Comparison of ENCODE assay signal across 8 cellular contexts in the genomic region with DNA sequence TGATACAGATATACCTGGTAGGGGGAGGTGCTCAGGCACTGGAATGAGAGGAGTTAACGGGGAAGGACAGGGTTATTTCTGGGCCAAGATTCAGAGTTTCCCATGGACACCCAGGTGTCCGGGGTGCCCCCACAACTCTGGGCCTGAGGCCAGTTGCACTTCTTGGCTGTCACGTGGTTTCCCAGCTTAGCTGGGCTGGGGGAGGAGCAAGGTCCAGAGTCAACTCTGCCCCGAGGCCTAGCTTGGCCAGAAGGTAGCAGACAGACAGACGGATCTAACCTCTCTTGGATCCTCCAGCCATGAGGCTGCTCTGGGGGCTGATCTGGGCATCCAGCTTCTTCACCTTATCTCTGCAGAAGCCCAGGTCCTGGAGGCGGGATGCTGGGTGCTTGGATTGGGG. TPM values are rescaled to one million over a fixed set of nuclear protein-coding genes. Genes with fewer than 3 reads are reported as not detected.
DNase-seq lines count a peak whose midpoint lies in the region; ATAC-seq and TF ChIP-seq lines count a peak whose summit lies in the region.
"Not testable (repeated sequence)": the region's sequence is repeated elsewhere in the genome, so short reads cannot be mapped to it uniquely, and the experiment has no call there.

A gene (plus strand): TSS at position 249 of the 400 bp plus-strand sequence. CDS start 51 bp downstream, at position 300.

- H3K4me1 ChIP-seq in SK-N-SH (ENCODE audit: control insufficient read depth in 1 of 2, insufficient read depth in 2 of 2, low read depth in 1 of 2, low read length in 1 of 2); colonic mucosa; heart right ventricle; left lung; mucosa of descending colon (ENCODE audit: low read depth); thoracic aorta (ENCODE audit: control insufficient read depth in 1 of 2, low read depth in 2 of 2); vagina: not testable (repeated sequence)

- CTCF ChIA-PET in SK-N-SH (lab: Yijun Ruan, JAX), result not testable (repeated sequence)

- not testable (repeated sequence) for H3K36me3 ChIP-seq in SK-N-SH (replicated peaks in 1 of 2; ENCODE audit: control insufficient read depth in 1 of 2, insufficient read depth in 2 of 2, low read length in 1 of 2); colonic mucosa; heart right ventricle; left lung; mucosa of descending colon (ENCODE audit: low read depth); thoracic aorta; vagina

- not testable (repeated sequence) for H3K9me2 ChIP-seq in SK-N-SH

- not testable (repeated sequence) for H3K4me3 ChIP-seq in SK-N-SH (ENCODE audit: low read depth in 2 of 2, low read length in 1 of 2); colonic mucosa; heart right ventricle; left lung; mucosa of descending colon; thoracic aorta; vagina

- H4K20me1 ChIP-seq in SK-N-SH (ENCODE audit: insufficient read depth), result not testable (repeated sequence)

- POLR2A ChIA-PET in SK-N-SH (lab: Yijun Ruan, JAX), result not testable (repeated sequence)

- intact Hi-C loops in colonic mucosa (cut with DNase I); heart right ventricle (cut with DNase I); left lung (cut with DNase I); mucosa of descending colon (cut with DNase I, micrococcal nuclease); vagina (cut with DNase I): not testable (repeated sequence)

- no CpG with 5 or more reads among the region's 6 CpGs for WGBS in SK-N-SH (ENCODE audit: low lambda C conversion rate)
- WGBS in heart right ventricle, 2 donors, result no CpG with 5 or more reads among the region's 6 CpGs

- H3K9me3 ChIP-seq in SK-N-SH, colonic mucosa, heart right ventricle, left lung, mucosa of descending colon, thoracic aorta, vagina: not testable (repeated sequence)

- ATAC-seq in heart right ventricle (peak in 7 of 8 donors; percentile 36 to 87 (median 82)), left lung (peak; percentile 83), mucosa of descending colon (peak; percentile 40), thoracic aorta (ENCODE audit: insufficient number of reproducible peaks, low FRiP score, low read depth) (peak; percentile 16)

- not testable (repeated sequence) for H3K27ac ChIP-seq in SK-N-SH (ENCODE audit: low read depth in 2 of 2, low read length in 1 of 2); colonic mucosa; heart right ventricle; left lung; thoracic aorta; vagina

- not testable (repeated sequence) for H2AFZ ChIP-seq in SK-N-SH (ENCODE audit: low read depth)

- TF ChIP-seq EP300 in SK-N-SH (IDR thresholded peaks at IDR 0.05; ENCODE audit: borderline replicate concordance in 1 of 2, low read depth in 1 of 2, low read length in 1 of 2), result not testable (repeated sequence)

- not testable (repeated sequence) for H3K4me2 ChIP-seq in SK-N-SH

- not testable (repeated sequence) for TF ChIP-seq RAD21 in SK-N-SH (IDR thresholded peaks at IDR 0.05; ENCODE audit: low read length)

- not testable (repeated sequence) for H3F3A ChIP-seq in SK-N-SH (replicated peaks; ENCODE audit: insufficient read depth)

- TF ChIP-seq POLR2A in vagina (IDR thresholded peaks at IDR 0.05), result not testable (repeated sequence)

- H3K27me3 ChIP-seq in SK-N-SH (ENCODE audit: insufficient read depth); colonic mucosa; heart right ventricle; left lung; thoracic aorta (replicated peaks; ENCODE audit: insufficient read depth); vagina: not testable (repeated sequence)

- not testable (repeated sequence) for DNase-seq in SK-N-SH; colonic mucosa; heart right ventricle; left lung; mucosa of descending colon; renal cortical epithelial cell (ENCODE audit: low read depth); thoracic aorta (ENCODE audit: low spot score); vagina (ENCODE audit: extremely low spot score in 2 of 2)

- TF ChIP-seq CTCF in SK-N-SH (IDR thresholded peaks at IDR 0.05); colonic mucosa (IDR thresholded peaks at IDR 0.05); heart right ventricle (IDR thresholded peaks at IDR 0.05); left lung (IDR thresholded peaks at IDR 0.05); mucosa of descending colon (IDR thresholded peaks at IDR 0.05); thoracic aorta (IDR thresholded peaks at IDR 0.05); vagina (IDR thresholded peaks at IDR 0.05): not testable (repeated sequence)

- H3K79me2 ChIP-seq in SK-N-SH (ENCODE audit: insufficient read depth), result not testable (repeated sequence)

- not testable (repeated sequence) for H3K9ac ChIP-seq in SK-N-SH; colonic mucosa (ENCODE audit: low read depth in 2 of 2, low read length in 2 of 2)

RNA-seq across cellular contexts. Expression of the gene that starts here (rescaled TPM):
- polyA plus RNA-seq in SK-N-SH (2012; rRNA removed) (6.8 and 10.9 TPM in 2 replicates), heart right ventricle (10 to 100 TPM; 33.8 to 72.6 TPM)
- 2.7 and 3.0 TPM in 2 replicates for polyA plus RNA-seq in SK-N-SH (2012; cell fraction: cytosol; rRNA removed)
- 35.5 and 55.3 TPM in 2 replicates for polyA plus RNA-seq in SK-N-SH (2012; cell fraction: nucleus; rRNA removed)
- total RNA-seq in colonic mucosa (10 to 100 TPM; 11.9 to 19.4 TPM), heart right ventricle (100 to 1,000 TPM in 2 of 10 donors, 10 to 100 TPM in 8; 32.6 to 357 (median 60.3) TPM), left lung (100 to 1,000 TPM in 1 of 2 donors, 10 to 100 TPM in 1; 81.3 to 101 TPM), mucosa of descending colon (100 to 1,000 TPM in 1 of 3 donors, 10 to 100 TPM in 1, 1 to 10 TPM in 1; 9.2 to 175 (median 51.0) TPM), renal cortical epithelial cell (0.35 and 32.2 TPM in 2 replicates), thoracic aorta (100 to 1,000 TPM in 1 of 2 donors, 10 to 100 TPM in 1; 44.3 to 108 TPM), vagina (23.1 TPM)

Comparison
In these comparisons a context has a peak if more than half of its experiments do, and no peak if none do; other contexts are left out.
1. ATAC-seq: peak in every context shown above with its lines; median percentile 83 in left lung; 82 in heart right ventricle; 40 in mucosa of descending colon; 16 in thoracic aorta.